31 cellular contexts compared by ENCODE assay signal in the genomic region with DNA sequence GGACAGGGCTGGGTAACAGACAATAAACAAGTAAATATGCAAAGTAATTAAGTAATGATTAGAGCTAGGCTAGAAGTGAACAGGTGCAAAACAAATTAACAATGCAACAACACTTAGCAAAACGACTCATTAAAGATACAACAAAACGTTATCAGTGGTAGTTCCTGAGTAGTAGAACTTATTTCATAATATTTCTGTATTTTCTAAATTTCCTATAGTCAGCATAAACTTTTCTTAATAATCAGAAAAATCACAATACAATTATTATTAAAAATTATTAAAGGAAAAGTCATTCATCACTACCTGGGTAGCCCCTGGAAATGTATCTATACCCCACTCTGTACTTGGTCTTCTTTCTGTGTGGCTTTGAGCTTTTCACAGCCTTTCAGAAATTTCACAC.
"Had no signal": no experiment of that assay in that cellular context is flagged by ENCODE, and none has a peak within 500 bp of the region (broad histone marks: within the 10 kb centered on the region; RNA-seq: fewer than 3 reads in every experiment).

No MANE protein-coding gene starts in this region.

- H3K36me3 ChIP-seq: neural progenitor cell, ovary, spleen, suprapubic skin, tibial artery, transverse colon, upper lobe of right lung, uterus had no signal

- H3K4me1 Mint-ChIP-seq: natural killer cell; nephron; neural progenitor cell; stimulated activated memory B cell treated with anti-CD40 and anti-IgM and Interleukin-4, amounts not matched to agents 10 μg/mL and 1 μg/mL and 100 μg/mL, for 72 hours; stimulated activated naive CD8-positive, alpha-beta T cell treated with anti-CD3 and anti-CD28 coated beads, Interleukin-15, amount 100 ng/mL, for 72 hours had no signal

- H3K27ac ChIP-seq: neural progenitor cell, ovary, parathyroid adenoma, psoas muscle, skin epidermis, spleen, suprapubic skin, testis, tibial artery, transverse colon, upper lobe of right lung, uterus had no signal

- H3K9me3 Mint-ChIP-seq: type B pancreatic cell had no signal

- H3K79me2 ChIP-seq: parathyroid adenoma had no signal

- H3K27me3 ChIP-seq: neural progenitor cell, ovary, spleen, suprapubic skin, testis, tibial artery, transverse colon, upper lobe of right lung, uterus had no signal

- H3K9me3 ChIP-seq: ovary, psoas muscle, spleen, suprapubic skin, testis, tibial artery, transverse colon, upper lobe of right lung, uterus had no signal

- H3K36me3 Mint-ChIP-seq: natural killer cell; neural progenitor cell; stimulated activated memory B cell treated with anti-CD40 and anti-IgM and Interleukin-4, amounts not matched to agents 10 μg/mL and 1 μg/mL and 100 μg/mL, for 72 hours; type B pancreatic cell had no signal

- H3K9ac ChIP-seq: neural progenitor cell, parathyroid adenoma had no signal

- H3K27me3 Mint-ChIP-seq: progenitor cell of endocrine pancreas; stimulated activated memory B cell treated with anti-CD40 and anti-IgM and Interleukin-4, amounts not matched to agents 10 μg/mL and 1 μg/mL and 100 μg/mL, for 72 hours had no signal

- H3K4me1 ChIP-seq: neural progenitor cell, parathyroid adenoma, psoas muscle, spleen, suprapubic skin, testis, tibial artery, transverse colon, upper lobe of right lung, uterus had no signal

- H3K4me3 ChIP-seq: neural progenitor cell, ovary, psoas muscle, skin epidermis, smooth muscle cell, spleen, suprapubic skin, testis, tibial artery, transverse colon, upper lobe of right lung, uterus had no signal

- H2AFZ ChIP-seq: neural progenitor cell, parathyroid adenoma had no signal

- DNase-seq: natural killer cell; occipital lobe; ovary; posterior cingulate gyrus; psoas muscle; right cardiac atrium; spleen; stimulated activated CD4-positive, alpha-beta T cell treated with anti-CD3 and anti-CD28 coated beads, Interleukin-12 subunit alpha, Interleukin-12 subunit beta, amount 100 ng/mL, for 4 hours; stimulated activated CD4-positive, alpha-beta T cell treated with anti-CD3 and anti-CD28 coated beads, Interleukin-1b, Interleukin-23, amount 100 ng/mL, for 48 hours; stimulated activated CD4-positive, alpha-beta T cell treated with anti-CD3 and anti-CD28 coated beads, Interleukin-4, amount 100 ng/mL, for 1 hour; stimulated activated CD4-positive, alpha-beta T cell treated with anti-CD3 and anti-CD28 coated beads, Interleukin-4, amount 100 ng/mL, for 4 hours; stimulated activated CD8-positive, alpha-beta memory T cell treated with anti-CD3 and anti-CD28 coated beads, Interleukin-4, amount 100 ng/mL, for 48 hours; stimulated activated naive CD4-positive, alpha-beta T cell; stimulated activated naive CD8-positive, alpha-beta T cell treated with anti-CD3 and anti-CD28 coated beads, Interleukin-15, amount 100 ng/mL, for 72 hours; stimulated activated naive CD8-positive, alpha-beta T cell treated with anti-CD3 and anti-CD28 coated beads, Interleukin-15, Interleukin-2, amounts not matched to agents 100 U/mL and 50 U/mL, for 24 hours; substantia nigra; testis; tibial artery; transverse colon; upper lobe of right lung; uterus had no signal

- ATAC-seq: natural killer cell; psoas muscle; right cardiac atrium; sciatic nerve; stimulated activated memory B cell treated with anti-CD40 and anti-IgM and Interleukin-4, amounts not matched to agents 10 μg/mL and 1 μg/mL and 100 μg/mL, for 72 hours; stimulated activated naive CD8-positive, alpha-beta T cell treated with anti-CD3 and anti-CD28 coated beads, Interleukin-15, amount 100 ng/mL, for 72 hours; stimulated activated naive CD8-positive, alpha-beta T cell treated with anti-CD3 and anti-CD28 coated beads, Interleukin-15, Interleukin-2, amounts not matched to agents 100 U/mL and 50 U/mL, for 24 hours; upper lobe of right lung had no signal

- H3K4me3 Mint-ChIP-seq: natural killer cell; nephron; neural progenitor cell; stimulated activated memory B cell treated with anti-CD40 and anti-IgM and Interleukin-4, amounts not matched to agents 10 μg/mL and 1 μg/mL and 100 μg/mL, for 72 hours; stimulated activated naive CD8-positive, alpha-beta T cell treated with anti-CD3 and anti-CD28 coated beads, Interleukin-15, amount 100 ng/mL, for 72 hours; type B pancreatic cell had no signal

- H3K4me2 ChIP-seq: neural progenitor cell, smooth muscle cell had no signal

- H3K27ac Mint-ChIP-seq: natural killer cell; nephron; neural progenitor cell; progenitor cell of endocrine pancreas; stimulated activated memory B cell treated with anti-CD40 and anti-IgM and Interleukin-4, amounts not matched to agents 10 μg/mL and 1 μg/mL and 100 μg/mL, for 72 hours; stimulated activated naive CD8-positive, alpha-beta T cell treated with anti-CD3 and anti-CD28 coated beads, Interleukin-15, amount 100 ng/mL, for 72 hours; type B pancreatic cell had no signal
